ENCODE assay signal across 7 cellular contexts in the genomic region with DNA sequence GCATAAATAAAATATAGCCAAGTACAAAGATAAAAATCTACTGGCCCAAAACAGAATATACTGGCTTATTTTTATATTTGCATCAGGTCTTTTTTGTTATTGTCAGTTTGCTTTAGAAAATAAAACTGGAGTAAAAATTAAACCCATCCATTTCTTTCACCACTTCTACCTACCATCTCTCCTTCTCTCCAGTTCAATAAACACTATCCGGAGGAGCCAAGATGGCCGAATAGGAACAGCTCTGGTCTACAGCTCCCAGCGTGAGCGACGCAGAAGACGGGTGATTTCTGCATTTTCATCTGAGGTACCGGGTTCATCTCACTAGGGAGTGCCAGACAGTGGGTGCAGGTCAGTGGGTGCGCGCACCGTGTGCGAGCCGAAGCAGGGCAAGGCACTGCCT.
A peak's percentile ranks its signal among the peaks of the same experiment; 100 is the strongest.
DNase-seq lines count a peak whose midpoint lies in the region; ATAC-seq and TF ChIP-seq lines count a peak whose summit lies in the region.
"Not testable (repeated sequence)": the region's sequence is repeated elsewhere in the genome, so short reads cannot be mapped to it uniquely, and the experiment has no call there.

No MANE protein-coding gene starts in this region.

- intact Hi-C loops in left colon (cut with DNase I, micrococcal nuclease) = not testable (repeated sequence)

- H3K27ac ChIP-seq in HUES48 (ENCODE audit: low read depth, low read length) = not testable (repeated sequence)
- peak overlapping the region; percentile 76 for H3K27ac ChIP-seq in VCaP

- H3K4me1 ChIP-seq in HUES48 (ENCODE audit: control insufficient read depth, insufficient read depth, low read length) = not testable (repeated sequence)

- H3K36me3 ChIP-seq in HUES48 (ENCODE audit: control insufficient read depth, insufficient read depth, low read length) = not testable (repeated sequence)

- H3K36me3 Mint-ChIP-seq in osteocyte (ENCODE audit: unreplicated experiment) = not testable (repeated sequence)

- H3K4me1 Mint-ChIP-seq in osteocyte (ENCODE audit: unreplicated experiment) = not testable (repeated sequence)

- H3K9ac ChIP-seq in HUES48 (ENCODE audit: low read depth, low read length) = not testable (repeated sequence)

- peaks cover 19% of the 10 kb centered on the region for H3K9me3 Mint-ChIP-seq in osteocyte (ENCODE audit: unreplicated experiment)

- H3K27ac Mint-ChIP-seq in osteocyte (ENCODE audit: unreplicated experiment) = not testable (repeated sequence)

- peak; percentile 74 for ATAC-seq in left colon

- DNase-seq in DMS53 (lab: John Stamatoyannopoulos, UW) (peak; percentile 73), NCI-H345 (lab: John Stamatoyannopoulos, UW) (peak; percentile 33), NCI-H82 (lab: John Stamatoyannopoulos, UW) (peak; percentile 41)
- not testable (repeated sequence) for DNase-seq in left colon; osteocyte (ENCODE audit: extremely low spot score, unreplicated experiment)

- peak overlapping the region; percentile 27; the same call in 1 of the 2 replicates for H3K4me3 ChIP-seq in HUES48 (ENCODE audit: low read depth, low read length)

- not testable (repeated sequence) for H3K9me3 ChIP-seq in HUES48 (ENCODE audit: control insufficient read depth, insufficient read depth, low read length)

- not testable (repeated sequence) for TF ChIP-seq CTCF in VCaP (conservative IDR thresholded peaks at IDR 0.05); osteocyte (IDR thresholded peaks at IDR 0.05)

- not testable (repeated sequence) for H3K27me3 Mint-ChIP-seq in osteocyte (ENCODE audit: unreplicated experiment)

- H3K4me3 Mint-ChIP-seq in osteocyte (ENCODE audit: unreplicated experiment) = peak overlapping the region; percentile 53

- not testable (repeated sequence) for H3K27me3 ChIP-seq in HUES48 (ENCODE audit: control insufficient read depth, insufficient read depth, low read length)
